1 cellular context compared by ENCODE assay signal in the genomic region with DNA sequence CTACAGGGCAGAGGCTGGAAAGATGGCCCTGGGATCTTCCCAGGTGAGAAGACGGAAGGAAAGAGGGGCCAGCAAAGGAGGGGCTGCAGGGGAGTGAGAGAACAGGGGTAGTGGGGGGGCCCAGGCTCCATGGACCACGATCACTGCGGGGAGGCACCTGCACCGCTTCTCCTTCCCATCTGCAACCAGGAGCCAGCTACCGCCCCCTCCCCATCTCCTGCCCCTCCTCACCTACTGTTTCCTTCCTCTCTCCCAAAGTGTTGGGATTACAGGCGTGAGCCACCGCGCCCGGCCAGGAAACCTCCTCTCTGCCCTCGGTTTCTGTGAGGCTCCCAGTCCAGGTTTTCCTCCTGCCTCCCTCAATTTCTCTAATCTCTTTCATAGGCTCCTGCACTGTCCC.
TF ChIP-seq lines count a peak whose summit lies in the region.

No MANE protein-coding gene starts in this region.

TF ChIP-seq in H1, 55 proteins besides CTCF, POLR2A, EP300 and RAD21:
- TF ChIP-seq SUZ12 (IDR thresholded peaks at IDR 0.05; ENCODE audit: low read length) (no peak), CTBP2 (IDR thresholded peaks at IDR 0.05; ENCODE audit: borderline replicate concordance, insufficient read depth, insufficient read length, low read length) (no peak), CBX8 (IDR thresholded peaks at IDR 0.05; ENCODE audit: borderline replicate concordance, low read depth, low read length) (no peak), TCF12 (IDR thresholded peaks at IDR 0.05; ENCODE audit: low read depth, low read length) (no peak), BACH1 (IDR thresholded peaks at IDR 0.05; ENCODE audit: low read length) (no peak), HDAC2 (IDR thresholded peaks at IDR 0.05; ENCODE audit: borderline replicate concordance in 1 of 2, low read depth in 2 of 2, low read length in 2 of 2) (no peak)
